Comparison of ENCODE assay signal across 32 cellular contexts in the genomic region with DNA sequence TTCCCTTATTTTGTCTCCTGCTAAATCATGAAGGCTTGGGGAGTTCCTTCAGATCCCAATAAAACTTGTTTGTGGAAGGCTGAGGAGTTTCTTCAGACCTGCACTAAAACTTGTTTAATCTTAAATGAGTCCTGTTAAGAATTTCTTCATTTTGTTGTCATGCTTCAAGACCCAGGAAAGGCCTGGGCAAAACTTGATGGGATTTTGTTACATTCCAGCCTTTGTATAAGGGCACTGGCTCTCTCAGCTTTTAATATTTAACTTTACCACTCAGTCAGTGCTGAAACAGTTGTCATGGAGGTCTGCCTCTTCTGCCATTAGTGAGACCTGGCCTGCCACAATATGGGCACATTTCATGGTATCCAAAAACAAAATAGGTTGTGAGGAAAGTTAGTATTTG.
"Had no signal": no experiment of that assay in that cellular context is flagged by ENCODE, and none has a peak within 500 bp of the region (broad histone marks: within the 10 kb centered on the region; RNA-seq: fewer than 3 reads in every experiment).

No MANE protein-coding gene starts in this region.

- H3K4me1 ChIP-seq: ascending aorta, breast epithelium, colonic mucosa, gastrocnemius medialis had no signal

- FAIRE-seq: endometrium, endothelial cell of umbilical vein had no signal

- H3K27ac ChIP-seq: ascending aorta, breast epithelium, cardiac muscle cell, colonic mucosa, epithelial cell of prostate, gastrocnemius medialis had no signal

- DNase-seq: activated CD4-positive, alpha-beta memory T cell treated with anti-CD3 and anti-CD28 coated beads for 36 hours; activated CD4-positive, alpha-beta T cell treated with anti-CD3 and anti-CD28 coated beads for 36 hours; activated CD4-positive, alpha-beta T cell treated with anti-CD3 and anti-CD28 coated beads, Interleukin-2, amount 10 ng/mL, durations not matched to agents 24 days and 14 days; activated CD4-positive, CD25-positive, alpha-beta regulatory T cell; activated CD4-positive, CD25-positive, alpha-beta regulatory T cell treated with anti-CD3 and anti-CD28 coated beads, Interleukin-2, amount 50 U/mL, for 72 hours; activated CD8-positive, alpha-beta memory T cell treated with anti-CD3 and anti-CD28 coated beads, Interleukin-2, amount 10 ng/mL, durations not matched to agents 7 days and 5 days; activated CD8-positive, alpha-beta memory T cell treated with anti-CD3 and anti-CD28 coated beads, Interleukin-2, amount 50 U/mL, for 4 hours; activated CD8-positive, alpha-beta T cell treated with anti-CD3 and anti-CD28 coated beads, Interleukin-2, amount 10 ng/mL, durations not matched to agents 7 days and 5 days; activated gamma-delta T cell; activated naive CD4-positive, alpha-beta T cell; activated naive CD4-positive, alpha-beta T cell treated with anti-CD3 and anti-CD28 coated beads, Interleukin-2, amount 10 ng/mL, durations not matched to agents 7 days and 5 days; activated naive CD8-positive, alpha-beta T cell treated with anti-CD3 and anti-CD28 coated beads, Interleukin-2, amount 10 ng/mL, durations not matched to agents 7 days and 5 days; activated T-cell treated with anti-CD3 and anti-CD28 coated beads, Interleukin-2, amount 50 U/mL, for 24 hours; activated T-cell treated with anti-CD3 and anti-CD28 coated beads, Interleukin-2, amount 50 U/mL, for 72 hours; central memory CD4-positive, alpha-beta T cell; cerebellar nuclear complex; colonic mucosa; effector CD8-positive, alpha-beta T cell; foreskin fibroblast; gastrocnemius medialis; glutamatergic neuron; T-helper 1 cell; T-helper 17 cell; T1000 had no signal

- H3K4me3 ChIP-seq: ascending aorta, breast epithelium, cardiac muscle cell, colonic mucosa, gastrocnemius medialis had no signal

- H3K9me3 ChIP-seq: colonic mucosa, gastrocnemius medialis had no signal

- H3K36me3 ChIP-seq: ascending aorta, breast epithelium, cardiac muscle cell, colonic mucosa, gastrocnemius medialis had no signal

- ATAC-seq: activated CD4-positive, alpha-beta T cell treated with anti-CD3 and anti-CD28 coated beads for 36 hours; activated CD8-positive, alpha-beta memory T cell treated with anti-CD3 and anti-CD28 coated beads, Interleukin-2, amount 10 ng/mL, durations not matched to agents 7 days and 5 days; activated CD8-positive, alpha-beta T cell treated with anti-CD3 and anti-CD28 coated beads, Interleukin-2, amount 10 ng/mL, durations not matched to agents 7 days and 5 days; activated naive CD4-positive, alpha-beta T cell treated with anti-CD3 and anti-CD28 coated beads, Interleukin-2, amount 50 U/mL, for 72 hours; activated T-cell treated with anti-CD3 and anti-CD28 coated beads, Interleukin-2, amount 50 U/mL, for 72 hours; esophagus mucosa; gastrocnemius medialis; T-helper 17 cell had no signal
